Comparison of ENCODE assay signal across 1 cellular context in the genomic region with DNA sequence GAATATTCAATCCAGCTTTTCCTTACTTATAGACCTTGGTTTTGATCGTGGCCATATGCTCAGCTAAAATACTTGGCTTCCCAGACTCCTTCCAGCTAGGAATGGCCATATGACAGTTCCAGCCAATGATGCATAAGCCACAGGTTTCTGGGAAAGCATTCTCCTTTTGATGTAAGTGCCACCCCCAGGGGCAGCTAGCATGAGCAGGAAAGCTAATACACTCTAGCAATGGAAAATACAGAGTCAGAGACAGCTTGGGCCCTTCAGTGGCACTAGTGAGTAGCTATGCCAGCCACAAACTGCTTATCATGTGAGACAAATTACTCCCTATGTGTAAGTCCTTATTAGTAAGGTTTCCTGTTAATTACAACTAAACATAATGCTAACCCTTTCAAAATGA.
TF ChIP-seq lines count a peak whose summit lies in the region.

No MANE protein-coding gene starts in this region.

TF ChIP-seq in endothelial cell of umbilical vein, 7 proteins besides CTCF, POLR2A, EP300 and RAD21:
- TF ChIP-seq FOS (IDR thresholded peaks at IDR 0.05; ENCODE audit: borderline replicate concordance, insufficient read depth, low read length) (no peak), JUN (IDR thresholded peaks at IDR 0.05; ENCODE audit: borderline replicate concordance, insufficient read depth, insufficient read length, low read depth) (no peak), EZH2 (IDR thresholded peaks at IDR 0.05; ENCODE audit: borderline replicate concordance, low read depth, low read length, severe bottlenecking) (no peak)
